In genomic region chr20:52131048-52131643, GRCh38 we compare ENCODE assay signal across 30 cellular contexts.
"Had no signal": no experiment of that assay in that cellular context is flagged by ENCODE, and none has a peak within 500 bp of the region (broad histone marks: within the 10 kb centered on the region; RNA-seq: fewer than 3 reads in every experiment).

No MANE protein-coding gene starts in this region.

- H3K27ac Mint-ChIP-seq: activated B cell treated with CpG ODN at 0.5 μM for 24 hours; activated CD4-positive, alpha-beta memory T cell treated with anti-CD3 and anti-CD28 coated beads for 36 hours; activated CD4-positive, alpha-beta T cell treated with anti-CD3 and anti-CD28 coated beads, Interleukin-2, amount 10 ng/mL, durations not matched to agents 24 days and 14 days; activated CD8-positive, alpha-beta memory T cell treated with anti-CD3 and anti-CD28 coated beads, Interleukin-2, amount 10 ng/mL, durations not matched to agents 7 days and 5 days; activated CD8-positive, alpha-beta T cell treated with anti-CD3 and anti-CD28 coated beads, Interleukin-2, amount 10 ng/mL, durations not matched to agents 7 days and 5 days; activated naive CD4-positive, alpha-beta T cell treated with anti-CD3 and anti-CD28 coated beads for 36 hours; activated naive CD4-positive, alpha-beta T cell treated with anti-CD3 and anti-CD28 coated beads, Interleukin-2, amount 50 U/mL, for 72 hours; activated naive CD8-positive, alpha-beta T cell treated with anti-CD3 and anti-CD28 coated beads, Interleukin-2, amount 10 ng/mL, durations not matched to agents 7 days and 5 days; activated T-helper 1 cell treated with anti-CD3 and anti-CD28 coated beads, Interleukin-12 subunit alpha, Interleukin-12 subunit beta, Interleukin-2, Interleukin-4 antibody, amounts not matched to agents 30 ng/mL and 10 ng/mL and 1 ng/mL, durations not matched to agents 14 hours and 24 hours and 36 hours; activated T-helper 2 cell treated with anti-CD3 and anti-CD28 coated beads, Interferon-gamma antibody, Interleukin-2, Interleukin-4, amounts not matched to agents 10 μg/mL and 5 μg/mL and 100 μg/mL, durations not matched to agents 14 hours and 24 hours and 36 hours; T-helper 17 cell; T-helper 2 cell treated with Interferon-gamma antibody and Interleukin-4, amounts not matched to agents 5 μg/mL and 100 μg/mL, for 36 hours had no signal

- H3K4me3 Mint-ChIP-seq: activated B cell treated with CpG ODN at 0.5 μM for 24 hours; activated CD4-positive, alpha-beta memory T cell treated with anti-CD3 and anti-CD28 coated beads for 36 hours; activated CD4-positive, alpha-beta T cell treated with anti-CD3 and anti-CD28 coated beads, Interleukin-2, amount 10 ng/mL, durations not matched to agents 24 days and 14 days; activated CD8-positive, alpha-beta memory T cell treated with anti-CD3 and anti-CD28 coated beads, Interleukin-2, amount 10 ng/mL, durations not matched to agents 7 days and 5 days; activated CD8-positive, alpha-beta T cell treated with anti-CD3 and anti-CD28 coated beads, Interleukin-2, amount 10 ng/mL, durations not matched to agents 7 days and 5 days; activated naive CD4-positive, alpha-beta T cell treated with anti-CD3 and anti-CD28 coated beads for 36 hours; activated naive CD8-positive, alpha-beta T cell treated with anti-CD3 and anti-CD28 coated beads, Interleukin-2, amount 10 ng/mL, durations not matched to agents 7 days and 5 days; activated T-helper 1 cell treated with anti-CD3 and anti-CD28 coated beads, Interleukin-12 subunit alpha, Interleukin-12 subunit beta, Interleukin-2, Interleukin-4 antibody, amounts not matched to agents 30 ng/mL and 10 ng/mL and 1 ng/mL, durations not matched to agents 14 hours and 24 hours and 36 hours; T-helper 17 cell; T-helper 2 cell treated with Interferon-gamma antibody and Interleukin-4, amounts not matched to agents 5 μg/mL and 100 μg/mL, for 36 hours had no signal

- H3K36me3 ChIP-seq: brain microvascular endothelial cell, heart left ventricle, WERI-Rb-1 had no signal

- H3K27ac ChIP-seq: brain microvascular endothelial cell, heart left ventricle, WERI-Rb-1 had no signal

- DNase-seq: activated B cell treated with CpG ODN at 0.5 μM for 24 hours; activated CD4-positive, alpha-beta memory T cell treated with anti-CD3 and anti-CD28 coated beads for 36 hours; activated CD4-positive, alpha-beta T cell treated with anti-CD3 and anti-CD28 coated beads, Interleukin-2, amount 10 ng/mL, durations not matched to agents 24 days and 14 days; activated CD8-positive, alpha-beta memory T cell treated with anti-CD3 and anti-CD28 coated beads, Interleukin-2, amount 10 ng/mL, durations not matched to agents 7 days and 5 days; activated CD8-positive, alpha-beta memory T cell treated with anti-CD3 and anti-CD28 coated beads, Interleukin-2, amount 50 U/mL, for 4 hours; activated CD8-positive, alpha-beta T cell treated with anti-CD3 and anti-CD28 coated beads, Interleukin-2, amount 10 ng/mL, durations not matched to agents 7 days and 5 days; activated effector memory CD4-positive, alpha-beta T cell treated with anti-CD3 and anti-CD28 coated beads, Interleukin-2, amount 50 U/mL, for 16 hours; activated naive CD4-positive, alpha-beta T cell treated with anti-CD3 and anti-CD28 coated beads for 36 hours; activated naive CD8-positive, alpha-beta T cell treated with anti-CD3 and anti-CD28 coated beads, Interleukin-2, amount 10 ng/mL, durations not matched to agents 7 days and 5 days; activated T-cell treated with anti-CD3 and anti-CD28 coated beads, Interleukin-2, amount 50 U/mL, for 1 hour; activated T-cell treated with anti-CD3 and anti-CD28 coated beads, Interleukin-2, amount 50 U/mL, for 48 hours; caudate nucleus; effector CD8-positive, alpha-beta T cell; glutamatergic neuron; heart left ventricle; T-helper 1 cell; T-helper 17 cell; T1000; WERI-Rb-1 had no signal

- H3K4me1 Mint-ChIP-seq: activated B cell treated with CpG ODN at 0.5 μM for 24 hours had no signal

- H3K4me3 ChIP-seq: heart left ventricle had no signal

- H3K27me3 Mint-ChIP-seq: activated B cell treated with CpG ODN at 0.5 μM for 24 hours; activated CD4-positive, alpha-beta memory T cell treated with anti-CD3 and anti-CD28 coated beads for 36 hours; activated naive CD8-positive, alpha-beta T cell treated with anti-CD3 and anti-CD28 coated beads, Interleukin-2, amount 10 ng/mL, durations not matched to agents 7 days and 5 days had no signal

- H3K4me1 ChIP-seq: heart left ventricle had no signal

- FAIRE-seq: astrocyte, colon, endometrium, frontal cortex had no signal

- ATAC-seq: activated CD4-positive, CD25-positive, alpha-beta regulatory T cell treated with anti-CD3 and anti-CD28 coated beads, Interleukin-2, amount 50 U/mL, for 24 hours; activated CD8-positive, alpha-beta memory T cell treated with anti-CD3 and anti-CD28 coated beads, Interleukin-2, amount 10 ng/mL, durations not matched to agents 7 days and 5 days; activated CD8-positive, alpha-beta T cell treated with anti-CD3 and anti-CD28 coated beads, Interleukin-2, amount 10 ng/mL, durations not matched to agents 7 days and 5 days; activated naive CD4-positive, alpha-beta T cell treated with anti-CD3 and anti-CD28 coated beads, Interleukin-2, amount 50 U/mL, for 72 hours; esophagus mucosa; heart left ventricle; T-helper 17 cell had no signal

- H3K27me3 ChIP-seq: brain microvascular endothelial cell, heart left ventricle had no signal

- H3K9me3 Mint-ChIP-seq: activated CD4-positive, alpha-beta memory T cell treated with anti-CD3 and anti-CD28 coated beads for 36 hours; activated CD4-positive, alpha-beta T cell treated with anti-CD3 and anti-CD28 coated beads, Interleukin-2, amount 10 ng/mL, durations not matched to agents 24 days and 14 days; activated naive CD4-positive, alpha-beta T cell treated with anti-CD3 and anti-CD28 coated beads for 36 hours; activated naive CD4-positive, alpha-beta T cell treated with anti-CD3 and anti-CD28 coated beads, Interleukin-2, amount 50 U/mL, for 72 hours; activated naive CD8-positive, alpha-beta T cell treated with anti-CD3 and anti-CD28 coated beads, Interleukin-2, amount 10 ng/mL, durations not matched to agents 7 days and 5 days; activated T-helper 1 cell treated with anti-CD3 and anti-CD28 coated beads, Interleukin-12 subunit alpha, Interleukin-12 subunit beta, Interleukin-2, Interleukin-4 antibody, amounts not matched to agents 30 ng/mL and 10 ng/mL and 1 ng/mL, durations not matched to agents 14 hours and 24 hours and 36 hours; activated T-helper 2 cell treated with anti-CD3 and anti-CD28 coated beads, Interferon-gamma antibody, Interleukin-2, Interleukin-4, amounts not matched to agents 10 μg/mL and 5 μg/mL and 100 μg/mL, durations not matched to agents 14 hours and 24 hours and 36 hours; T-helper 2 cell treated with Interferon-gamma antibody and Interleukin-4, amounts not matched to agents 5 μg/mL and 100 μg/mL, for 36 hours had no signal

- H3K36me3 Mint-ChIP-seq: activated CD4-positive, alpha-beta memory T cell treated with anti-CD3 and anti-CD28 coated beads for 36 hours; activated CD8-positive, alpha-beta memory T cell treated with anti-CD3 and anti-CD28 coated beads, Interleukin-2, amount 10 ng/mL, durations not matched to agents 7 days and 5 days; activated naive CD4-positive, alpha-beta T cell treated with anti-CD3 and anti-CD28 coated beads, Interleukin-2, amount 50 U/mL, for 72 hours; activated naive CD8-positive, alpha-beta T cell treated with anti-CD3 and anti-CD28 coated beads, Interleukin-2, amount 10 ng/mL, durations not matched to agents 7 days and 5 days had no signal
